1 cellular context compared by ENCODE assay signal in the genomic region with DNA sequence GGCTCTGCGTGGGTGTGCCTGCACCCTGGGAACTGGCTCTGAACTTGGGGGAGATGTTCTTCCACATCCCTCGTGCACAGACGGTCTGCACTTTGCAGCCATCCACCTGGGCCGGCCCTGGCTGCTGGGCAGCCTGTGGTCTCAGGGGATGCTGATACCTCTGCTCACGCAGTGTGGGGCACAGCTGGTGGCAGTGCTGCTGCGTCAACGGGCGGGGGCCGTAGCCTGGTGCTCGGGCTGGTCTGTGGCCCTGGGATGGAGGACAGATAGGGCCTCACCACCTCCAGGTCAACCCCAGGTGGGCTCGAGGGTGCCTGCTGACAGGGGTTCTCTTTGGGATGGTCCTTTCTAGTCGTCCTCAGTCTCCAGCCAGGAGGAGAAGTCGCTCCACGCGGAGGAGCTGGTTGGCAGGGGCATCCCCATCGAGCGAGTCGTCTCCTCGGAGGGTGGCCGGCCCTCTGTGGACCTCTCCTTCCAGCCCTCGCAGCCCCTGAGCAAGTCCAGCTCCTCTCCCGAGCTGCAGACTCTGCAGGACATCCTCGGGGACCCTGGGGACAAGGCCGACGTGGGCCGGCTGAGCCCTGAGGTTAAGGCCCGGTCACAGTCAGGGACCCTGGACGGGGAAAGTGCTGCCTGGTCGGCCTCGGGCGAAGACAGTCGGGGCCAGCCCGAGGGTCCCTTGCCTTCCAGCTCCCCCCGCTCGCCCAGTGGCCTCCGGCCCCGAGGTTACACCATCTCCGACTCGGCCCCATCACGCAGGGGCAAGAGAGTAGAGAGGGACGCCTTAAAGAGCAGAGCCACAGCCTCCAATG.
TF ChIP-seq lines count a peak whose summit lies in the region.

No MANE protein-coding gene starts in this region.

TF ChIP-seq in HepG2, 621 proteins besides CTCF, POLR2A, EP300 and RAD21:
- TF ChIP-seq ZNF768 (CRISPR knock-in tag; IDR thresholded peaks at IDR 0.05) (no peak), HMG20B (CRISPR knock-in tag; conservative IDR thresholded peaks at IDR 0.05) (no peak), AGO2 (optimal IDR thresholded peaks at IDR 0.05; ENCODE audit: low read depth, low read length) (peak; percentile 33)
